8 cellular contexts compared by ENCODE assay signal in genomic region chr17:47839899-47840741, GRCh38. TPM values are rescaled to one million over a fixed set of nuclear protein-coding genes. Genes with fewer than 3 reads are reported as not detected.
A peak's percentile ranks its signal among the peaks of the same experiment; 100 is the strongest.
DNase-seq lines count a peak whose midpoint lies in the region; ATAC-seq and TF ChIP-seq lines count a peak whose summit lies in the region.

No MANE protein-coding gene starts in this region.

- H3K36me3 Mint-ChIP-seq in T-helper 2 cell treated with Interferon-gamma antibody and Interleukin-4, amounts not matched to agents 5 μg/mL and 100 μg/mL, for 36 hours (ENCODE audit: low read depth), result no peaks in the 10 kb centered on the region
- H3K36me3 Mint-ChIP-seq in activated T-helper 2 cell treated with anti-CD3 and anti-CD28 coated beads, Interferon-gamma antibody, Interleukin-2, Interleukin-4, amounts not matched to agents 10 μg/mL and 5 μg/mL and 100 μg/mL, durations not matched to agents 14 hours and 24 hours and 36 hours (ENCODE audit: low read depth), result peaks cover 5% of the 10 kb centered on the region

- H3K4me3 ChIP-seq in kidney epithelial cell (ENCODE audit: low read depth, low read length) (peak overlapping the region; percentile 70), testis (peak overlapping the region; percentile 73 to 76)

- ATAC-seq in GM21723 (IDR thresholded peaks at IDR 0.05; ENCODE audit: unreplicated experiment) (no peak), foreskin keratinocyte (no peak)

- H3K9me3 ChIP-seq in testis, result no peaks in the 10 kb centered on the region

- no peak overlapping the region for H3K27ac Mint-ChIP-seq in T-helper 2 cell treated with Interferon-gamma antibody and Interleukin-4, amounts not matched to agents 5 μg/mL and 100 μg/mL, for 36 hours
- peak overlapping the region; percentile 17 for H3K27ac Mint-ChIP-seq in activated T-helper 2 cell treated with anti-CD3 and anti-CD28 coated beads, Interferon-gamma antibody, Interleukin-2, Interleukin-4, amounts not matched to agents 10 μg/mL and 5 μg/mL and 100 μg/mL, durations not matched to agents 14 hours and 24 hours and 36 hours

- WGBS in testis, 2 donors, result 27 to 51% methylated on average over 7 to 14 of the region's 17 CpGs

- H3K9me3 Mint-ChIP-seq in T-helper 2 cell treated with Interferon-gamma antibody and Interleukin-4, amounts not matched to agents 5 μg/mL and 100 μg/mL, for 36 hours, result no peaks in the 10 kb centered on the region
- H3K9me3 Mint-ChIP-seq in activated T-helper 2 cell treated with anti-CD3 and anti-CD28 coated beads, Interferon-gamma antibody, Interleukin-2, Interleukin-4, amounts not matched to agents 10 μg/mL and 5 μg/mL and 100 μg/mL, durations not matched to agents 14 hours and 24 hours and 36 hours, result no peaks in the 10 kb centered on the region

- H3K27me3 Mint-ChIP-seq in T-helper 2 cell treated with Interferon-gamma antibody and Interleukin-4, amounts not matched to agents 5 μg/mL and 100 μg/mL, for 36 hours (ENCODE audit: low read depth), result peaks cover 8% of the 10 kb centered on the region
- peaks cover 10% of the 10 kb centered on the region for H3K27me3 Mint-ChIP-seq in activated T-helper 2 cell treated with anti-CD3 and anti-CD28 coated beads, Interferon-gamma antibody, Interleukin-2, Interleukin-4, amounts not matched to agents 10 μg/mL and 5 μg/mL and 100 μg/mL, durations not matched to agents 14 hours and 24 hours and 36 hours (ENCODE audit: low read depth)

- H3K36me3 ChIP-seq in kidney epithelial cell (ENCODE audit: control insufficient read depth, insufficient read depth, low read length), result no peaks in the 10 kb centered on the region
- H3K36me3 ChIP-seq in testis (ENCODE audit: low read depth, missing control alignments), result no peaks in the 10 kb centered on the region

- H3K27me3 ChIP-seq in kidney epithelial cell (ENCODE audit: control insufficient read depth, insufficient read depth, low read length), result no peaks in the 10 kb centered on the region
- no peaks in the 10 kb centered on the region for H3K27me3 ChIP-seq in testis
- no peaks in the 10 kb centered on the region for H3K27me3 ChIP-seq in foreskin keratinocyte

- peak overlapping the region; percentile 60 to 66 for H3K27ac ChIP-seq in testis
- H3K27ac ChIP-seq in foreskin keratinocyte, result no peak overlapping the region

- peak overlapping the region; percentile 99 for H3K4me3 Mint-ChIP-seq in T-helper 2 cell treated with Interferon-gamma antibody and Interleukin-4, amounts not matched to agents 5 μg/mL and 100 μg/mL, for 36 hours
- H3K4me3 Mint-ChIP-seq in activated T-helper 2 cell treated with anti-CD3 and anti-CD28 coated beads, Interferon-gamma antibody, Interleukin-2, Interleukin-4, amounts not matched to agents 10 μg/mL and 5 μg/mL and 100 μg/mL, durations not matched to agents 14 hours and 24 hours and 36 hours (ENCODE audit: low read depth), result peak overlapping the region; percentile 94

- no peak for TF ChIP-seq POLR2A in testis (IDR thresholded peaks at IDR 0.05)

- no peak for TF ChIP-seq CTCF in kidney epithelial cell (IDR thresholded peaks at IDR 0.05; ENCODE audit: insufficient read depth, low read length, poor library complexity, severe bottlenecking)
- TF ChIP-seq CTCF in testis (IDR thresholded peaks at IDR 0.05), result no peak
- no peak for TF ChIP-seq CTCF in foreskin keratinocyte (conservative IDR thresholded peaks at IDR 0.05)

- intact Hi-C loops in activated T-helper 2 cell treated with anti-CD3 and anti-CD28 coated beads, Interferon-gamma antibody, Interleukin-2, Interleukin-4, amounts not matched to agents 10 μg/mL and 5 μg/mL and 100 μg/mL, durations not matched to agents 14 hours and 24 hours and 36 hours (cut with micrococcal nuclease), result no loop called here
- intact Hi-C loops in testis (cut with DNase I; ENCODE audit: low total_unique reads), result loop anchor here (5.0 kb wide), 1 partner anchor 47 kb away; no protein-coding TSS in a partner anchor

- no peak for DNase-seq in T-helper 2 cell treated with Interferon-gamma antibody and Interleukin-4, amounts not matched to agents 5 μg/mL and 100 μg/mL, for 36 hours (ENCODE audit: low spot score)
- DNase-seq in T-helper 2 cell, result no peak
- no peak for DNase-seq in activated T-helper 2 cell treated with anti-CD3 and anti-CD28 coated beads, Interferon-gamma antibody, Interleukin-2, Interleukin-4, amounts not matched to agents 10 μg/mL and 5 μg/mL and 100 μg/mL, durations not matched to agents 14 hours and 24 hours and 36 hours (ENCODE audit: low spot score)
- DNase-seq in kidney epithelial cell (ENCODE audit: low read depth), result no peak
- DNase-seq in testis, result no peak
- DNase-seq in NCI-H2171 (lab: John Stamatoyannopoulos, UW), result no peak
- DNase-seq in foreskin keratinocyte, result no peak

- peaks cover 25% of the 10 kb centered on the region for H3K4me1 Mint-ChIP-seq in T-helper 2 cell treated with Interferon-gamma antibody and Interleukin-4, amounts not matched to agents 5 μg/mL and 100 μg/mL, for 36 hours (ENCODE audit: low read depth)
- peaks cover 25% of the 10 kb centered on the region for H3K4me1 Mint-ChIP-seq in activated T-helper 2 cell treated with anti-CD3 and anti-CD28 coated beads, Interferon-gamma antibody, Interleukin-2, Interleukin-4, amounts not matched to agents 10 μg/mL and 5 μg/mL and 100 μg/mL, durations not matched to agents 14 hours and 24 hours and 36 hours (ENCODE audit: low read depth)

- H3K4me1 ChIP-seq in testis (peaks cover 18% of the 10 kb centered on the region), foreskin keratinocyte (no peaks in the 10 kb centered on the region)

RNA-seq across cellular contexts. Expression of gene SCRN2, which starts 1.0 kb away (rescaled TPM):
- 23.5 and 27.5 TPM in 2 replicates for total RNA-seq in activated T-helper 2 cell treated with anti-CD3 and anti-CD28 coated beads, Interferon-gamma antibody, Interleukin-2, Interleukin-4, amounts not matched to agents 10 μg/mL and 5 μg/mL and 100 μg/mL, durations not matched to agents 14 hours and 24 hours and 36 hours
- total RNA-seq in kidney epithelial cell (30.1 and 31.7 TPM in 2 replicates), testis (10 to 100 TPM; 31.0 to 38.0 TPM), foreskin keratinocyte (28.1 and 32.4 TPM in 2 replicates)
- polyA plus RNA-seq in testis (ENCODE audit: insufficient read depth, low read depth, low replicate concordance) (25.6 TPM), foreskin keratinocyte (35.8 and 40.7 TPM in 2 replicates)

RNA-seq across cellular contexts. Expression of gene LRRC46, which starts 8.7 kb away (rescaled TPM):
- total RNA-seq in activated T-helper 2 cell treated with anti-CD3 and anti-CD28 coated beads, Interferon-gamma antibody, Interleukin-2, Interleukin-4, amounts not matched to agents 10 μg/mL and 5 μg/mL and 100 μg/mL, durations not matched to agents 14 hours and 24 hours and 36 hours, result 0.64 and 0.92 TPM in 2 replicates
- 0.38 and 0.41 TPM in 2 replicates for total RNA-seq in kidney epithelial cell
- 10 to 100 TPM; 18.4 to 28.3 TPM for total RNA-seq in testis
- polyA plus RNA-seq in testis (ENCODE audit: insufficient read depth, low read depth, low replicate concordance), result 147 TPM
- total RNA-seq in foreskin keratinocyte, result 0.25 and 0.58 TPM in 2 replicates
- 0.60 and 0.76 TPM in 2 replicates for polyA plus RNA-seq in foreskin keratinocyte

RNA-seq across cellular contexts. Expression of gene MRPL10, which starts 8.8 kb away (rescaled TPM):
- total RNA-seq in activated T-helper 2 cell treated with anti-CD3 and anti-CD28 coated beads, Interferon-gamma antibody, Interleukin-2, Interleukin-4, amounts not matched to agents 10 μg/mL and 5 μg/mL and 100 μg/mL, durations not matched to agents 14 hours and 24 hours and 36 hours, result 52.2 and 54.1 TPM in 2 replicates
- total RNA-seq in kidney epithelial cell (59.7 and 60.1 TPM in 2 replicates), testis (10 to 100 TPM; 47.1 to 47.4 TPM), foreskin keratinocyte (37.1 and 39.2 TPM in 2 replicates)
- polyA plus RNA-seq in testis (ENCODE audit: insufficient read depth, low read depth, low replicate concordance) (51.5 TPM), foreskin keratinocyte (46.7 and 49.5 TPM in 2 replicates)

RNA-seq across cellular contexts. Expression of gene SP6, which starts 10.8 kb away (rescaled TPM):
- total RNA-seq in activated T-helper 2 cell treated with anti-CD3 and anti-CD28 coated beads, Interferon-gamma antibody, Interleukin-2, Interleukin-4, amounts not matched to agents 10 μg/mL and 5 μg/mL and 100 μg/mL, durations not matched to agents 14 hours and 24 hours and 36 hours, result 0.09 and 0.14 TPM in 2 replicates
- 0.62 and 2.5 TPM in 2 replicates for total RNA-seq in kidney epithelial cell
- total RNA-seq in testis, result under 1 TPM; 0.31 to 0.43 TPM
- 0.79 TPM for polyA plus RNA-seq in testis (ENCODE audit: insufficient read depth, low read depth, low replicate concordance)
- total RNA-seq in foreskin keratinocyte, result 4.2 and 5.1 TPM in 2 replicates
- 3.3 and 4.6 TPM in 2 replicates for polyA plus RNA-seq in foreskin keratinocyte

RNA-seq across cellular contexts. Expression of gene OSBPL7, which starts 18.5 kb away (rescaled TPM):
- total RNA-seq in activated T-helper 2 cell treated with anti-CD3 and anti-CD28 coated beads, Interferon-gamma antibody, Interleukin-2, Interleukin-4, amounts not matched to agents 10 μg/mL and 5 μg/mL and 100 μg/mL, durations not matched to agents 14 hours and 24 hours and 36 hours, result 19.5 and 20.7 TPM in 2 replicates
- total RNA-seq in kidney epithelial cell, result 11.0 and 12.7 TPM in 2 replicates
- 1 to 10 TPM; 2.1 to 7.3 TPM for total RNA-seq in testis
- 2.5 TPM for polyA plus RNA-seq in testis (ENCODE audit: insufficient read depth, low read depth, low replicate concordance)
- total RNA-seq in foreskin keratinocyte, result 5.0 and 5.6 TPM in 2 replicates
- 3.2 and 3.7 TPM in 2 replicates for polyA plus RNA-seq in foreskin keratinocyte

Comparison
In these comparisons a context has a peak if more than half of its experiments do, and no peak if none do; other contexts are left out.
1. RNA of gene LRRC46, which starts 8.7 kb away (total RNA-seq): 18.4 to 28.3 TPM in testis; 0.64 to 0.92 TPM in activated T-helper 2 cell treated with anti-CD3 and anti-CD28 coated beads, Interferon-gamma antibody, Interleukin-2, Interleukin-4, amounts not matched to agents 10 μg/mL and 5 μg/mL and 100 μg/mL, durations not matched to agents 14 hours and 24 hours and 36 hours, 0.38 to 0.41 TPM in kidney epithelial cell and 0.25 to 0.58 TPM in foreskin keratinocyte; every median in the first group is over 10 times any median in the second.